In genomic region chr9:127021664-127022337, GRCh38 we compare ENCODE assay signal across 10 cellular contexts.
A peak's percentile ranks its signal among the peaks of the same experiment; 100 is the strongest.
DNase-seq lines count a peak whose midpoint lies in the region; ATAC-seq, FAIRE-seq and TF ChIP-seq lines count a peak whose summit lies in the region.
"Had no signal": no experiment of that assay in that cellular context is flagged by ENCODE, and none has a peak within 500 bp of the region (broad histone marks: within the 10 kb centered on the region; RNA-seq: fewer than 3 reads in every experiment).

No MANE protein-coding gene starts in this region.

- H3K4me1 Mint-ChIP-seq in osteocyte (ENCODE audit: unreplicated experiment) = peaks cover 29% of the 10 kb centered on the region
- H3K4me1 Mint-ChIP-seq in activated CD4-positive, alpha-beta memory T cell treated with anti-CD3 and anti-CD28 coated beads, Interleukin-2, amount 10 ng/mL, durations not matched to agents 7 days and 5 days = peaks cover 9% of the 10 kb centered on the region

- H3K27ac Mint-ChIP-seq in osteocyte (ENCODE audit: unreplicated experiment) = peak overlapping the region; percentile 97
- no peak overlapping the region for H3K27ac Mint-ChIP-seq in activated CD4-positive, alpha-beta memory T cell treated with anti-CD3 and anti-CD28 coated beads, Interleukin-2, amount 10 ng/mL, durations not matched to agents 7 days and 5 days

- FAIRE-seq in frontal cortex (lab: Jason Lieb, UNC) = peak; percentile 45
- FAIRE-seq: endothelial cell of umbilical vein had no signal

- ATAC-seq in GM18909 (IDR thresholded peaks at IDR 0.05; ENCODE audit: poor library complexity, unreplicated experiment) (no peak), GM21723 (IDR thresholded peaks at IDR 0.05; ENCODE audit: unreplicated experiment) (no peak)

- CTCF ChIA-PET in activated CD4-positive, alpha-beta memory T cell treated with anti-CD3 and anti-CD28 coated beads, Interleukin-2, amount 10 ng/mL, durations not matched to agents 7 days and 5 days (lab: Charles Lee) = interaction anchor here (0.7 kb wide), 2 partner anchors 16 to 59 kb away, joined by 3 to 4 read pairs; no protein-coding TSS in a partner anchor

- H3K9me3 Mint-ChIP-seq in osteocyte (ENCODE audit: unreplicated experiment) = no peaks in the 10 kb centered on the region
- no peaks in the 10 kb centered on the region for H3K9me3 Mint-ChIP-seq in activated CD4-positive, alpha-beta memory T cell treated with anti-CD3 and anti-CD28 coated beads, Interleukin-2, amount 10 ng/mL, durations not matched to agents 7 days and 5 days

- H3K36me3 Mint-ChIP-seq in osteocyte (ENCODE audit: unreplicated experiment) = no peaks in the 10 kb centered on the region
- H3K36me3 Mint-ChIP-seq in activated CD4-positive, alpha-beta memory T cell treated with anti-CD3 and anti-CD28 coated beads, Interleukin-2, amount 10 ng/mL, durations not matched to agents 7 days and 5 days (ENCODE audit: low read depth) = no peaks in the 10 kb centered on the region

- no peak overlapping the region for H3K4me3 Mint-ChIP-seq in osteocyte (ENCODE audit: unreplicated experiment)
- no peak overlapping the region for H3K4me3 Mint-ChIP-seq in activated CD4-positive, alpha-beta memory T cell treated with anti-CD3 and anti-CD28 coated beads, Interleukin-2, amount 10 ng/mL, durations not matched to agents 7 days and 5 days

- no peak for TF ChIP-seq CTCF in osteocyte (IDR thresholded peaks at IDR 0.05)

- DNase-seq in AG20443 (ENCODE audit: low spot score) (peak; percentile 95), RPMI8226 (peak; percentile 83), frontal cortex (ENCODE audit: low spot score in 2 of 2) (peak; percentile 38 to 57), osteocyte (ENCODE audit: extremely low spot score, unreplicated experiment) (peak; percentile 90)
- no peak for DNase-seq in activated CD4-positive, alpha-beta memory T cell treated with anti-CD3 and anti-CD28 coated beads, Interleukin-2, amount 10 ng/mL, durations not matched to agents 7 days and 5 days
- DNase-seq in activated CD8-positive, alpha-beta memory T cell treated with anti-CD3 and anti-CD28 coated beads for 24 hours = no peak
- DNase-seq: DMS79 treated with DMSO at 0.1 percent for 48 hours had no signal

- no peaks in the 10 kb centered on the region for H3K27me3 Mint-ChIP-seq in osteocyte (ENCODE audit: unreplicated experiment)
- H3K27me3 Mint-ChIP-seq in activated CD4-positive, alpha-beta memory T cell treated with anti-CD3 and anti-CD28 coated beads, Interleukin-2, amount 10 ng/mL, durations not matched to agents 7 days and 5 days = peaks cover 12% of the 10 kb centered on the region

- POLR2A ChIA-PET in activated CD4-positive, alpha-beta memory T cell treated with anti-CD3 and anti-CD28 coated beads, Interleukin-2, amount 10 ng/mL, durations not matched to agents 7 days and 5 days (lab: Charles Lee) = no interaction called here

Comparison
In these comparisons a context has a peak if more than half of its experiments do, and no peak if none do; other contexts are left out.
1. DNase-seq: peak in AG20443 (single experiment), RPMI8226 (single experiment), frontal cortex (2 of 2) and osteocyte (single experiment); none in activated CD4-positive, alpha-beta memory T cell treated with anti-CD3 and anti-CD28 coated beads, Interleukin-2, amount 10 ng/mL, durations not matched to agents 7 days and 5 days (single experiment) and activated CD8-positive, alpha-beta memory T cell treated with anti-CD3 and anti-CD28 coated beads for 24 hours (single experiment).